20 cellular contexts compared by ENCODE assay signal in the genomic region with DNA sequence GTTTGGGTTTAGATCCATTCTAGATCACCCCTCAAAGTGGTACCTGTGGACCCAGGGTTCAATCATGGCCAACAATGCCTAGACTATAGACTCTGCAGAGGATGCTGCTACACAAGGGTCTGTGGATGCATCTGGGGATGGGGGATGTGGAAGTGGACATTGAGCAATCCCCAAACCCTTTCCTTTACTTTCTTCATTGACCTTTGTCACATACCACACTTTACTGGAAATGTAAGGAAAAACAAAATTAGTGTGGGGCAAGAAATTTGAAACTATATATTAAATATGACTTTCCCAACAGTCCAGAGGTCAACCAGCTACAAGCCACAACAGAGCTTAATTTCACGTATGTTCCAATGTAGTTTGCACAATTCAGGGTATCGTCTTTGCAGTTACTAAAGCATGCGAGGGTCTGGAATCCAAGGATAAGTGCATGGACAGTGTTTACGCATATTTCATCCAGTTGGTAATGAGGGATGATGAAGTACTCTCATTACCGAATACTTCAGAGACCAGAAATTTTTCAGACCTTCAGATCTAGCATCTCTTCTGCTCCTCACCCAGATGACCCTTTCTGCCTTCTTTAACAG. TPM values are rescaled to one million over a fixed set of nuclear protein-coding genes. Genes with fewer than 3 reads are reported as not detected.
A peak's percentile ranks its signal among the peaks of the same experiment; 100 is the strongest.
DNase-seq lines count a peak whose midpoint lies in the region; ATAC-seq, FAIRE-seq and TF ChIP-seq lines count a peak whose summit lies in the region.
"Had no signal": no experiment of that assay in that cellular context is flagged by ENCODE, and none has a peak within 500 bp of the region (broad histone marks: within the 10 kb centered on the region; RNA-seq: fewer than 3 reads in every experiment).

No MANE protein-coding gene starts in this region.

- in situ Hi-C loops in HepG2 (cut with HindIII; ENCODE audit: extremely low pct_ligation_motif_present, low pct_unique_long_range_greater_than_20kb), result no loop called here

- no peak overlapping the region for H3K27ac Mint-ChIP-seq in activated T-cell treated with anti-CD3 and anti-CD28 coated beads, Interleukin-2, amount 50 U/mL, for 72 hours
- H3K27ac Mint-ChIP-seq: B cell; CD4-positive, alpha-beta T cell; CD8-positive, alpha-beta T cell had no signal

- no TSS peak for BruUV-seq in HepG2 (replicated peaks; lab: Mats Ljungman, UMichigan)

- H3K27me3 Mint-ChIP-seq in activated T-cell treated with anti-CD3 and anti-CD28 coated beads, Interleukin-2, amount 50 U/mL, for 72 hours (ENCODE audit: low read depth), result peaks cover 26% of the 10 kb centered on the region

- no peaks in the 10 kb centered on the region for H4K20me1 ChIP-seq in HepG2 (ENCODE audit: insufficient read depth, low read length)
- H4K20me1 ChIP-seq: BLaER1 treated with 17β-estradiol and CSF1 and Interleukin-3, amounts not matched to agents 10 nM and 100 nM had no signal

- H3K4me3 ChIP-seq in HepG2 (replicated peaks in 1 of 3; ENCODE audit: insufficient read depth in 1 of 3, low read depth in 2 of 3, low read length in 3 of 3), result no peak overlapping the region
- H3K4me3 ChIP-seq in right lobe of liver, result no peak overlapping the region
- H3K4me3 ChIP-seq: A549; BLaER1 treated with 17β-estradiol and CSF1 and Interleukin-3, amounts not matched to agents 10 nM and 100 nM had no signal

- POLR2A ChIA-PET in HepG2 (lab: Yijun Ruan, JAX), result interaction anchor here (1.6 kb wide), 1 partner anchor 179 kb away, joined by 3 read pairs; the partner anchor contains the start of gene SGCE

- peaks cover 0 to 2% of the 10 kb centered on the region in 2 donors for H3K36me3 Mint-ChIP-seq in activated T-cell treated with anti-CD3 and anti-CD28 coated beads, Interleukin-2, amount 50 U/mL, for 72 hours (ENCODE audit: insufficient read depth in 2 of 2)
- H3K36me3 Mint-ChIP-seq: CD8-positive, alpha-beta T cell had no signal

- no peaks in the 10 kb centered on the region for H3K36me3 ChIP-seq in HepG2 (replicated peaks in 1 of 2; ENCODE audit: control insufficient read depth in 1 of 2, insufficient read depth in 2 of 2, low read length in 2 of 2)
- no peaks in the 10 kb centered on the region for H3K36me3 ChIP-seq in right lobe of liver
- H3K36me3 ChIP-seq: BLaER1 treated with 17β-estradiol and CSF1 and Interleukin-3, amounts not matched to agents 10 nM and 100 nM had no signal

- CTCF ChIA-PET in HepG2 (lab: Yijun Ruan, JAX; ENCODE audit: low intra/inter-chr PET ratio, low total read pairs), result no interaction called here

- ATAC-seq in HepG2 (no peak; the same call in 2 of the 3 replicates), right lobe of liver (no peak), HG02759 (IDR thresholded peaks at IDR 0.05; ENCODE audit: unreplicated experiment) (no peak)
- ATAC-seq in activated T-cell treated with anti-CD3 and anti-CD28 coated beads, Interleukin-2, amount 50 U/mL, for 72 hours (replicated peaks in 1 of 2), result no peak
- ATAC-seq: A549; CD8-positive, alpha-beta T cell had no signal

- no peaks in the 10 kb centered on the region for H3K79me2 ChIP-seq in HepG2 (ENCODE audit: insufficient read depth, low read length)

- no peak overlapping the region for H3K9ac ChIP-seq in HepG2 (ENCODE audit: insufficient read depth, low read depth, low read length)
- H3K9ac ChIP-seq: BLaER1 treated with 17β-estradiol and CSF1 and Interleukin-3, amounts not matched to agents 10 nM and 100 nM had no signal

- no peaks in the 10 kb centered on the region for H3K4me1 Mint-ChIP-seq in activated T-cell treated with anti-CD3 and anti-CD28 coated beads, Interleukin-2, amount 50 U/mL, for 72 hours (ENCODE audit: low read depth)
- H3K4me1 Mint-ChIP-seq: B cell had no signal

- 25% methylated on average over 5 of the region's 5 CpGs for WGBS in HepG2 (ENCODE audit: low lambda C conversion rate)
- WGBS in right lobe of liver (ENCODE audit: insufficient coverage, low coverage, low lambda C conversion rate, missing lambda C conversion rate), result 75% methylated on average over 5 of the region's 5 CpGs

- peak overlapping the region; percentile 21; the same call in 1 of the 2 replicates for H3K4me2 ChIP-seq in HepG2 (ENCODE audit: low read depth, low read length)
- H3K4me2 ChIP-seq: A549; BLaER1 treated with 17β-estradiol and CSF1 and Interleukin-3, amounts not matched to agents 10 nM and 100 nM had no signal

- no peak overlapping the region for H3K4me3 Mint-ChIP-seq in activated T-cell treated with anti-CD3 and anti-CD28 coated beads, Interleukin-2, amount 50 U/mL, for 72 hours
- H3K4me3 Mint-ChIP-seq: B cell; CD4-positive, alpha-beta T cell; CD8-positive, alpha-beta T cell had no signal

- H3K27me3 ChIP-seq in HepG2 (ENCODE audit: control insufficient read depth in 1 of 2, insufficient read depth in 2 of 2, low read length in 2 of 2), result no peaks in the 10 kb centered on the region
- no peaks in the 10 kb centered on the region for H3K27me3 ChIP-seq in right lobe of liver
- H3K27me3 ChIP-seq: BLaER1 treated with 17β-estradiol and CSF1 and Interleukin-3, amounts not matched to agents 10 nM and 100 nM had no signal

- H2AFZ ChIP-seq in HepG2 (ENCODE audit: low read length), result no peak overlapping the region

- peaks cover 30% of the 10 kb centered on the region for H3K4me1 ChIP-seq in HepG2 (ENCODE audit: insufficient read depth, low read length)
- no peaks in the 10 kb centered on the region for H3K4me1 ChIP-seq in right lobe of liver
- H3K4me1 ChIP-seq: BLaER1 treated with 17β-estradiol and CSF1 and Interleukin-3, amounts not matched to agents 10 nM and 100 nM; Caco-2 had no signal

- TF ChIP-seq CTCF in HepG2 (CRISPR knock-in tag; IDR thresholded peaks at IDR 0.05) (no peak), right lobe of liver (IDR thresholded peaks at IDR 0.05) (no peak)

- DNase-seq in HepG2 (ENCODE audit: low spot score), result peak; percentile 7
- no peak for DNase-seq in right lobe of liver
- DNase-seq in fibroblast of peridontal ligament (ENCODE audit: extremely low read depth), result peak; percentile 2
- no peak for DNase-seq in activated T-cell treated with anti-CD3 and anti-CD28 coated beads, Interleukin-2, amount 50 U/mL, for 72 hours
- DNase-seq: AML-193; Caco-2; Calu3; CD4-positive, alpha-beta T cell; CD8-positive, alpha-beta T cell; DMS79 treated with DMSO at 0.1 percent for 48 hours; GF-D8 had no signal

- intact Hi-C loops in HepG2 (cut with micrococcal nuclease; ENCODE audit: unreplicated experiment) (no loop called here), right lobe of liver (cut with DNase I) (no loop called here)

- peak in 1 of 2 experiments; percentile 5; a peak in 1 of 4 replicates for TF ChIP-seq EP300 in HepG2 (IDR thresholded peaks at IDR 0.05; ENCODE audit: low read depth in 2 of 2, low read length in 2 of 2)
- no peak for TF ChIP-seq EP300 in HepG2 (CRISPR knock-in tag; IDR thresholded peaks at IDR 0.05; ENCODE audit: borderline replicate concordance)

- peaks cover 0 to 3% of the 10 kb centered on the region in 2 donors for H3K9me3 Mint-ChIP-seq in activated T-cell treated with anti-CD3 and anti-CD28 coated beads, Interleukin-2, amount 50 U/mL, for 72 hours

- H3K9me3 ChIP-seq in HepG2 (ENCODE audit: low read length) (peaks cover 7% of the 10 kb centered on the region), right lobe of liver (peaks cover 0 to 3% (median 0%) of the 10 kb centered on the region in 4 donors)

- no peak for TF ChIP-seq POLR2A in HepG2 (IDR thresholded peaks at IDR 0.05; ENCODE audit: insufficient read depth in 1 of 2, low read depth in 2 of 2, low read length in 2 of 2)
- no peak for TF ChIP-seq POLR2A in right lobe of liver (IDR thresholded peaks at IDR 0.05)

- no peak for TF ChIP-seq RAD21 in HepG2 (CRISPR knock-in tag; IDR thresholded peaks at IDR 0.05)

- FAIRE-seq in HepG2 (lab: Jason Lieb, UNC), result no peak
- FAIRE-seq: A549, D721Med, G401.6, GM12891 had no signal

- H3K27ac ChIP-seq in HepG2 (ENCODE audit: extremely low read length, insufficient read depth, low read length), result no peak overlapping the region
- no peak overlapping the region for H3K27ac ChIP-seq in right lobe of liver
- H3K27ac ChIP-seq: 22Rv1; A549; BLaER1 treated with 17β-estradiol and CSF1 and Interleukin-3, amounts not matched to agents 10 nM and 100 nM; C4-2B had no signal

RNA-seq across cellular contexts. Expression of gene CASD1, which starts 33.3 kb away (rescaled TPM):
- total RNA-seq in HepG2 (2016; rRNA removed; fragmentation: Illumina TruSeq; extraction: Trizol), result 21.4 and 22.9 TPM in 2 replicates
- 5.9 and 7.0 TPM in 2 replicates for total RNA-seq in HepG2 (2016; cell fraction: cytosol; rRNA removed; fragmentation: Illumina TruSeq; extraction: Trizol; ENCODE audit: low read depth)
- 20.4 and 23.2 TPM in 2 replicates for total RNA-seq in HepG2 (2016; cell fraction: insoluble cytoplasmic fraction; rRNA removed; fragmentation: Illumina TruSeq; extraction: Trizol)
- total RNA-seq in HepG2 (2016; cell fraction: membrane; rRNA removed; fragmentation: Illumina TruSeq; extraction: Trizol), result 19.4 and 21.4 TPM in 2 replicates
- total RNA-seq in HepG2 (2016; cell fraction: nucleus; rRNA removed; fragmentation: Illumina TruSeq; extraction: Trizol), result 39.3 and 40.4 TPM in 2 replicates
- polyA plus RNA-seq in HepG2 (2011; rRNA removed), result 23.4 and 32.6 TPM in 2 replicates
- polyA plus RNA-seq in HepG2 (2011; cell fraction: cytosol; rRNA removed), result 8.4 and 15.0 TPM in 2 replicates
- 19.1 and 24.4 TPM in 2 replicates for polyA plus RNA-seq in HepG2 (2011; cell fraction: nucleus; rRNA removed)
- polyA plus RNA-seq in HepG2 (2012), result 19.1 and 25.0 TPM in 2 replicates
- 5.4 and 5.6 TPM in 2 replicates for polyA plus RNA-seq in HepG2 (2016; cell fraction: cytosol; fragmentation: Illumina TruSeq; extraction: Trizol; ENCODE audit: low read depth)
- polyA plus RNA-seq in HepG2 (2016; cell fraction: insoluble cytoplasmic fraction; fragmentation: Illumina TruSeq; extraction: Trizol; ENCODE audit: low read depth), result 17.4 and 18.3 TPM in 2 replicates
- 10.1 and 12.8 TPM in 2 replicates for polyA plus RNA-seq in HepG2 (2016; cell fraction: membrane; fragmentation: Illumina TruSeq; extraction: Trizol; ENCODE audit: low read depth)
- polyA plus RNA-seq in HepG2 (2016; cell fraction: nucleus; fragmentation: Illumina TruSeq; extraction: Trizol; ENCODE audit: insufficient read depth, low read depth), result 47.6 and 48.1 TPM in 2 replicates
- polyA minus RNA-seq in HepG2 (2011; rRNA and poly(A)+ RNA removed; ENCODE audit: low replicate concordance), result 2.8 and 71.7 TPM in 2 replicates
- 24.5 and 24.8 TPM in 2 replicates for polyA minus RNA-seq in HepG2 (2011; cell fraction: cytosol; rRNA and poly(A)+ RNA removed)
- polyA minus RNA-seq in HepG2 (2011; cell fraction: nucleus; rRNA and poly(A)+ RNA removed), result 89.6 and 113 TPM in 2 replicates
- total RNA-seq in right lobe of liver, result 10 to 100 TPM in 1 of 6 experiments, 1 to 10 TPM in 5; 4.5 to 10.4 (median 7.2) TPM
- total RNA-seq in activated T-cell treated with anti-CD3 and anti-CD28 coated beads, Interleukin-2, amount 50 U/mL, for 72 hours, result 10 to 100 TPM; 14.1 to 15.8 TPM

Comparison
In these comparisons a context has a peak if more than half of its experiments do, and no peak if none do; other contexts are left out.
1. DNase-seq: peak in HepG2 (single experiment) and fibroblast of peridontal ligament (single experiment); none in right lobe of liver (0 of 3) and activated T-cell treated with anti-CD3 and anti-CD28 coated beads, Interleukin-2, amount 50 U/mL, for 72 hours (0 of 2).